16 cellular contexts compared by ENCODE assay signal in the genomic region with DNA sequence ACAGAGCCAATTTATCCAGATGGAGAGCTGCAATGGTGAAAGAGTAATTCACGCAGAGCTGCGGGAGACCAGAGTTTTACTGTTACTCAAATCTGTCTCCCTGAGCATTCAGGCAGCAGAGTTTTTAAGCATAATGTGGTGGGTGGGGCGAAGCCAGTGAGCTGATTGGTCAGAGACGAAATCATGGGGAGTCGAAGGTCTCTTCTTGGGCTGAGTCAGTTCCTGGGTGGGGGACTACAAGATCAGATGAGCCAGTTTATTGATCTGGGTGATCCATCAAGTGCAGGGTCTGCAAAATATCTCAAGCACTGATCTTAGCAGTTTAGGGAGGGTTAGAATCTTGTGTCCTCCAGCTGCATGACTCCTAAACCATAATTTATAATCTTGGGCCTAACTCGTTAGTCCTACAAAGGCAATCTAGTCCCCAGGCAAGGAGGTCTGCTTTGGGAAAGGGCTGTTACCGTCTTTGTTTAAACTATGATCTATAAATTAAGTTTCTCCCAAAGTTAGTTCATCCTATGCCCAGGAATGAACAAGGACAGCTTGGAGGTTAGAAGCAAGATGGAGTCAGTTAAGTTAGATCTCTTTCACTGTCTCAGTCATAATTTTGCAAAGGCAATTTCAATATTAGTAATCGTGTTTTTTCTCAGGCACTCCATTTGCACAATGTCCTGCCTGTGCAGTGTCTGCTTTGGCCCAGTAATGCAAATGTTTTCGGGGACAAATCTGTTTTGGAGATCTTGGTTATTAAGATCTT. TPM values are rescaled to one million over a fixed set of nuclear protein-coding genes. Genes with fewer than 3 reads are reported as not detected.
A peak's percentile ranks its signal among the peaks of the same experiment; 100 is the strongest.
DNase-seq lines count a peak whose midpoint lies in the region; ATAC-seq and TF ChIP-seq lines count a peak whose summit lies in the region.
"Had no signal": no experiment of that assay in that cellular context is flagged by ENCODE, and none has a peak within 500 bp of the region (broad histone marks: within the 10 kb centered on the region; RNA-seq: fewer than 3 reads in every experiment).

No MANE protein-coding gene starts in this region.

- H3K9ac ChIP-seq in endodermal cell (ENCODE audit: extremely low read depth, low read length, poor library complexity, severe bottlenecking): no peak overlapping the region

- H3K36me3 Mint-ChIP-seq in activated CD8-positive, alpha-beta memory T cell treated with anti-CD3 and anti-CD28 coated beads, Interleukin-2, amount 10 ng/mL, durations not matched to agents 7 days and 5 days: peaks cover 13% of the 10 kb centered on the region
- H3K36me3 Mint-ChIP-seq in endodermal cell (ENCODE audit: low read depth) (peaks cover 17% of the 10 kb centered on the region), progenitor cell of endocrine pancreas (ENCODE audit: insufficient read depth) (peaks cover 8% of the 10 kb centered on the region)

- no peaks in the 10 kb centered on the region for H3K27me3 ChIP-seq in endodermal cell (ENCODE audit: control insufficient read depth, insufficient read depth, low read length, poor library complexity, severe bottlenecking)
- H3K27me3 ChIP-seq: neutrophil, thyroid gland had no signal

- peaks cover 13% of the 10 kb centered on the region for H3K4me1 Mint-ChIP-seq in activated CD8-positive, alpha-beta memory T cell treated with anti-CD3 and anti-CD28 coated beads, Interleukin-2, amount 10 ng/mL, durations not matched to agents 7 days and 5 days
- H3K4me1 Mint-ChIP-seq in endodermal cell (peaks cover 5% of the 10 kb centered on the region), progenitor cell of endocrine pancreas (ENCODE audit: low read depth) (peaks cover 9% of the 10 kb centered on the region)

- H3K4me3 Mint-ChIP-seq in activated CD8-positive, alpha-beta memory T cell treated with anti-CD3 and anti-CD28 coated beads, Interleukin-2, amount 10 ng/mL, durations not matched to agents 7 days and 5 days: no peak overlapping the region
- no peak overlapping the region for H3K4me3 Mint-ChIP-seq in endodermal cell
- H3K4me3 Mint-ChIP-seq in progenitor cell of endocrine pancreas (ENCODE audit: low read depth): no peak overlapping the region

- CTCF ChIA-PET in activated CD8-positive, alpha-beta memory T cell treated with anti-CD3 and anti-CD28 coated beads, Interleukin-2, amount 10 ng/mL, durations not matched to agents 7 days and 5 days (lab: Charles Lee): interaction anchor here (1.5 kb wide), 1 partner anchor 9 kb away, joined by 3 read pairs; no protein-coding TSS in a partner anchor

- no peaks in the 10 kb centered on the region for H3K9me3 Mint-ChIP-seq in activated CD8-positive, alpha-beta memory T cell treated with anti-CD3 and anti-CD28 coated beads, Interleukin-2, amount 10 ng/mL, durations not matched to agents 7 days and 5 days (ENCODE audit: low read depth)
- H3K9me3 Mint-ChIP-seq in endodermal cell: no peaks in the 10 kb centered on the region
- H3K9me3 Mint-ChIP-seq in progenitor cell of endocrine pancreas (ENCODE audit: low read depth): no peaks in the 10 kb centered on the region

- no peak for TF ChIP-seq CTCF in NB4 (IDR thresholded peaks at IDR 0.05; ENCODE audit: low read depth, low read length)
- TF ChIP-seq CTCF in endodermal cell (conservative IDR thresholded peaks at IDR 0.05): no peak
- TF ChIP-seq CTCF in progenitor cell of endocrine pancreas (IDR thresholded peaks at IDR 0.05; ENCODE audit: unreplicated experiment): no peak
- TF ChIP-seq CTCF in omental fat pad (IDR thresholded peaks at IDR 0.05): no peak

- no peaks in the 10 kb centered on the region for H3K9me3 ChIP-seq in endodermal cell (ENCODE audit: control insufficient read depth, low read length)
- H3K9me3 ChIP-seq: neutrophil, thyroid gland had no signal

- H3K27ac Mint-ChIP-seq in activated CD8-positive, alpha-beta memory T cell treated with anti-CD3 and anti-CD28 coated beads, Interleukin-2, amount 10 ng/mL, durations not matched to agents 7 days and 5 days: peak overlapping the region; percentile 25
- H3K27ac Mint-ChIP-seq in endodermal cell (peak overlapping the region; percentile 46), progenitor cell of endocrine pancreas (peak overlapping the region; percentile 63)

- H3K4me3 ChIP-seq in NB4 (ENCODE audit: low read depth, low read length): no peak overlapping the region
- no peak overlapping the region for H3K4me3 ChIP-seq in endodermal cell (ENCODE audit: low read length)
- H3K4me3 ChIP-seq: thyroid gland had no signal

- DNase-seq in activated CD8-positive, alpha-beta memory T cell treated with anti-CD3 and anti-CD28 coated beads, Interleukin-2, amount 10 ng/mL, durations not matched to agents 7 days and 5 days: peak; percentile 53
- no peak for DNase-seq in activated CD8-positive, alpha-beta memory T cell treated with anti-CD3 and anti-CD28 coated beads, Interleukin-2, amount 50 U/mL, for 4 hours
- DNase-seq in NB4 (ENCODE audit: low read depth): peak; percentile 37
- DNase-seq in endodermal cell: peak; percentile 76
- DNase-seq in progenitor cell of endocrine pancreas (ENCODE audit: low spot score, unreplicated experiment): no peak
- no peak for DNase-seq in NCI-H1417 (lab: John Stamatoyannopoulos, UW)
- no peak for DNase-seq in cerebellar nuclear complex (lab: John Stamatoyannopoulos, UW)
- DNase-seq in omental fat pad (ENCODE audit: low spot score): no peak
- DNase-seq: DMS53; HCEC 1CT; NCI-H1930; NCI-H510A; stimulated activated CD4-positive, alpha-beta T cell treated with anti-CD3 and anti-CD28 coated beads, Interleukin-2, amount 100 ng/mL, for 48 hours; T-helper 9 cell; thyroid gland had no signal

- WGBS in endodermal cell (ENCODE audit: insufficient coverage in 1 of 2, insufficient read length in 1 of 2), 2 experiments: 86 to 87% methylated on average over 8 to 9 of the region's 9 CpGs

- H3K36me3 ChIP-seq in endodermal cell (ENCODE audit: control insufficient read depth, insufficient read depth, low read length): peaks cover 4% of the 10 kb centered on the region
- H3K36me3 ChIP-seq: neutrophil, thyroid gland had no signal

- peak overlapping the region; percentile 3 for H3K27ac ChIP-seq in endodermal cell (ENCODE audit: low read depth, low read length)
- H3K27ac ChIP-seq: neutrophil, thyroid gland had no signal

- peak; percentile 53 for ATAC-seq in activated CD8-positive, alpha-beta memory T cell treated with anti-CD3 and anti-CD28 coated beads, Interleukin-2, amount 10 ng/mL, durations not matched to agents 7 days and 5 days
- no peak for ATAC-seq in omental fat pad (ENCODE audit: low FRiP score)

- H3K4me1 ChIP-seq in endodermal cell (ENCODE audit: control insufficient read depth, insufficient read depth, low read length): no peaks in the 10 kb centered on the region
- H3K4me1 ChIP-seq: thyroid gland had no signal

- TF ChIP-seq POLR2A in NB4 (IDR thresholded peaks at IDR 0.05; ENCODE audit: extremely low read depth, insufficient read length): no peak

- H3K27me3 Mint-ChIP-seq in activated CD8-positive, alpha-beta memory T cell treated with anti-CD3 and anti-CD28 coated beads, Interleukin-2, amount 10 ng/mL, durations not matched to agents 7 days and 5 days: no peaks in the 10 kb centered on the region
- no peaks in the 10 kb centered on the region for H3K27me3 Mint-ChIP-seq in endodermal cell (ENCODE audit: insufficient read depth)
- no peaks in the 10 kb centered on the region for H3K27me3 Mint-ChIP-seq in progenitor cell of endocrine pancreas

RNA-seq across cellular contexts. Expression of gene PIGL, which starts 27.0 kb away (rescaled TPM):
- total RNA-seq in activated CD8-positive, alpha-beta memory T cell treated with anti-CD3 and anti-CD28 coated beads, Interleukin-2, amount 10 ng/mL, durations not matched to agents 7 days and 5 days: 10 to 100 TPM; 27.9 to 37.6 TPM
- total RNA-seq in endodermal cell: 10 to 100 TPM; 41.1 to 57.0 TPM
- 43.8 TPM for polyA plus RNA-seq in endodermal cell (2013, experiment 1 of 2)
- 35.3 TPM for polyA plus RNA-seq in endodermal cell (2013, experiment 2 of 2)
- total RNA-seq in progenitor cell of endocrine pancreas: 37.1 and 40.5 TPM in 2 replicates
- total RNA-seq in omental fat pad: 10 to 100 TPM; 44.8 to 62.4 (median 52.5) TPM

RNA-seq across cellular contexts. Expression of gene NCOR1, which starts 28.7 kb away (rescaled TPM):
- total RNA-seq in activated CD8-positive, alpha-beta memory T cell treated with anti-CD3 and anti-CD28 coated beads, Interleukin-2, amount 10 ng/mL, durations not matched to agents 7 days and 5 days: 100 to 1,000 TPM; 166 to 175 TPM
- total RNA-seq in endodermal cell: 100 to 1,000 TPM; 112 to 141 TPM
- polyA plus RNA-seq in endodermal cell (2013, experiment 1 of 2): 84.3 TPM
- 72.4 TPM for polyA plus RNA-seq in endodermal cell (2013, experiment 2 of 2)
- 154 and 165 TPM in 2 replicates for total RNA-seq in progenitor cell of endocrine pancreas
- 100 to 1,000 TPM; 120 to 163 (median 134) TPM for total RNA-seq in omental fat pad

Comparison
In these comparisons a context has a peak if more than half of its experiments do, and no peak if none do; other contexts are left out.
1. DNase-seq: peak in activated CD8-positive, alpha-beta memory T cell treated with anti-CD3 and anti-CD28 coated beads, Interleukin-2, amount 10 ng/mL, durations not matched to agents 7 days and 5 days (single experiment), NB4 (single experiment) and endodermal cell (single experiment); none in activated CD8-positive, alpha-beta memory T cell treated with anti-CD3 and anti-CD28 coated beads, Interleukin-2, amount 50 U/mL, for 4 hours (single experiment), progenitor cell of endocrine pancreas (single experiment), NCI-H1417 (0 of 3), cerebellar nuclear complex (0 of 2) and omental fat pad (single experiment).
2. Peak in every context shown above with its lines, with median percentiles within 50 percentile points of each other: H3K27ac Mint-ChIP-seq.